In genomic region chr3:18446067-18446793, GRCh38 we compare ENCODE assay signal across 10 cellular contexts. TPM values are rescaled to one million over a fixed set of nuclear protein-coding genes. Genes with fewer than 3 reads are reported as not detected.
A peak's percentile ranks its signal among the peaks of the same experiment; 100 is the strongest.
DNase-seq lines count a peak whose midpoint lies in the region; ATAC-seq and TF ChIP-seq lines count a peak whose summit lies in the region.
"Had no signal": no experiment of that assay in that cellular context is flagged by ENCODE, and none has a peak within 500 bp of the region (broad histone marks: within the 10 kb centered on the region; RNA-seq: fewer than 3 reads in every experiment).

No MANE protein-coding gene starts in this region.

- peaks cover 38% of the 10 kb centered on the region for H3K4me1 Mint-ChIP-seq in T-helper 1 cell treated with Interleukin-12 subunit alpha and Interleukin-12 subunit beta and Interleukin-4 antibody, amounts not matched to agents 30 μg/mL and 1 μg/mL, for 36 hours (ENCODE audit: low read depth)
- peaks cover 13 to 40% of the 10 kb centered on the region in 2 donors for H3K4me1 Mint-ChIP-seq in stimulated activated naive B cell treated with anti-CD40 and anti-IgM and Interleukin-4, amounts not matched to agents 10 μg/mL and 1 μg/mL and 100 μg/mL, for 72 hours

- H3K4me3 Mint-ChIP-seq in T-helper 1 cell treated with Interleukin-12 subunit alpha and Interleukin-12 subunit beta and Interleukin-4 antibody, amounts not matched to agents 30 μg/mL and 1 μg/mL, for 36 hours, result peak overlapping the region; percentile 97
- H3K4me3 Mint-ChIP-seq in stimulated activated naive B cell treated with anti-CD40 and anti-IgM and Interleukin-4, amounts not matched to agents 10 μg/mL and 1 μg/mL and 100 μg/mL, for 72 hours, result peak overlapping the region; percentile 94 to 97

- H3K9me2 ChIP-seq in PC-9 (ENCODE audit: insufficient read depth), result no peaks in the 10 kb centered on the region

- H3K9me3 Mint-ChIP-seq in T-helper 1 cell treated with Interleukin-12 subunit alpha and Interleukin-12 subunit beta and Interleukin-4 antibody, amounts not matched to agents 30 μg/mL and 1 μg/mL, for 36 hours, result peaks cover 24% of the 10 kb centered on the region
- peaks cover 4 to 7% of the 10 kb centered on the region in 2 donors for H3K9me3 Mint-ChIP-seq in stimulated activated naive B cell treated with anti-CD40 and anti-IgM and Interleukin-4, amounts not matched to agents 10 μg/mL and 1 μg/mL and 100 μg/mL, for 72 hours

- CTCF ChIA-PET in PC-9 (lab: Charles Lee), result no interaction called here

- H3K27ac Mint-ChIP-seq in T-helper 1 cell treated with Interleukin-12 subunit alpha and Interleukin-12 subunit beta and Interleukin-4 antibody, amounts not matched to agents 30 μg/mL and 1 μg/mL, for 36 hours, result peak overlapping the region; percentile 96
- H3K27ac Mint-ChIP-seq in stimulated activated naive B cell treated with anti-CD40 and anti-IgM and Interleukin-4, amounts not matched to agents 10 μg/mL and 1 μg/mL and 100 μg/mL, for 72 hours, result peak overlapping the region; percentile 99

- no peak overlapping the region for H3K9ac ChIP-seq in iPS-15b (ENCODE audit: low read depth, low read length)

- DNase-seq in T-helper 1 cell (no peak), PC-9 (no peak), gastrocnemius medialis (no peak)
- DNase-seq in stimulated activated naive B cell treated with anti-CD40 and anti-IgM and Interleukin-4, amounts not matched to agents 10 μg/mL and 1 μg/mL and 100 μg/mL, for 72 hours, result no peak
- DNase-seq: hippocampal formation, NCI-H1105 treated with DMSO at 0.1 percent for 48 hours had no signal

- in situ Hi-C loops in gastrocnemius medialis (cut with MboI; ENCODE audit: low sequenced_read_pairs in 4 of 4), result no loop called here

- no peaks in the 10 kb centered on the region for H3K27me3 ChIP-seq in PC-9 (ENCODE audit: insufficient read depth, low read depth)
- H3K27me3 ChIP-seq in iPS-15b (ENCODE audit: control insufficient read depth, insufficient read depth, low read length), result peaks cover 28% of the 10 kb centered on the region
- peaks cover 26 to 32% (median 26%) of the 10 kb centered on the region in 3 donors for H3K27me3 ChIP-seq in gastrocnemius medialis

- no peaks in the 10 kb centered on the region for H4K20me1 ChIP-seq in PC-9 (ENCODE audit: insufficient read depth)

- peak overlapping the region; percentile 82 for H3K4me2 ChIP-seq in PC-9

- intact Hi-C loops in PC-9 (cut with micrococcal nuclease; ENCODE audit: unreplicated experiment) (no loop called here), gastrocnemius medialis (cut with DNase I; ENCODE audit: low total_unique reads) (no loop called here)

- peaks cover 15% of the 10 kb centered on the region for H3K4me1 ChIP-seq in PC-9 (replicated peaks; ENCODE audit: insufficient read depth)
- peaks cover 7% of the 10 kb centered on the region for H3K4me1 ChIP-seq in iPS-15b (ENCODE audit: control insufficient read depth, insufficient read depth, low read length)
- peaks cover 9 to 22% of the 10 kb centered on the region in 2 donors for H3K4me1 ChIP-seq in gastrocnemius medialis

- no TSS peak for BruUV-seq in PC-9 (replicated peaks; lab: Mats Ljungman, UMichigan)

- POLR2A ChIA-PET in PC-9 (lab: Charles Lee; ENCODE audit: unreplicated experiment), result no interaction called here

- H3K79me2 ChIP-seq in PC-9 (ENCODE audit: low read depth), result no peaks in the 10 kb centered on the region

- H3K27ac ChIP-seq in PC-9, result no peak overlapping the region
- no peak overlapping the region for H3K27ac ChIP-seq in gastrocnemius medialis

- H3K36me3 ChIP-seq in PC-9 (ENCODE audit: low read depth) (no peaks in the 10 kb centered on the region), iPS-15b (ENCODE audit: control insufficient read depth, insufficient read depth, low read length) (no peaks in the 10 kb centered on the region), gastrocnemius medialis (no peaks in the 10 kb centered on the region)

- TF ChIP-seq POLR2A in gastrocnemius medialis (IDR thresholded peaks at IDR 0.05), result no peak

- TF ChIP-seq CTCF in PC-9 (conservative IDR thresholded peaks at IDR 0.05) (no peak), gastrocnemius medialis (IDR thresholded peaks at IDR 0.05 in 4 of 5, conservative IDR thresholded peaks at IDR 0.05 in 1 of 5) (no peak)

- H3F3A ChIP-seq in PC-9 (ENCODE audit: insufficient read depth, low read depth), result no peaks in the 10 kb centered on the region

- H2AFZ ChIP-seq in PC-9, result no peak overlapping the region

- no peak for ATAC-seq in stimulated activated naive B cell treated with anti-CD40 and anti-IgM and Interleukin-4, amounts not matched to agents 10 μg/mL and 1 μg/mL and 100 μg/mL, for 72 hours (replicated peaks)
- ATAC-seq in gastrocnemius medialis, result no peak
- no peak for ATAC-seq in GM18868 (IDR thresholded peaks at IDR 0.05; ENCODE audit: unreplicated experiment)
- ATAC-seq in HG02870 (IDR thresholded peaks at IDR 0.05; ENCODE audit: unreplicated experiment), result no peak

- no peaks in the 10 kb centered on the region for H3K27me3 Mint-ChIP-seq in T-helper 1 cell treated with Interleukin-12 subunit alpha and Interleukin-12 subunit beta and Interleukin-4 antibody, amounts not matched to agents 30 μg/mL and 1 μg/mL, for 36 hours (ENCODE audit: low read depth)
- H3K27me3 Mint-ChIP-seq in stimulated activated naive B cell treated with anti-CD40 and anti-IgM and Interleukin-4, amounts not matched to agents 10 μg/mL and 1 μg/mL and 100 μg/mL, for 72 hours, result no peaks in the 10 kb centered on the region

- H3K9me3 ChIP-seq in PC-9 (ENCODE audit: insufficient read depth, low read depth), result no peaks in the 10 kb centered on the region
- H3K9me3 ChIP-seq in iPS-15b (ENCODE audit: control insufficient read depth, insufficient read depth, low read length), result no peaks in the 10 kb centered on the region
- no peaks in the 10 kb centered on the region for H3K9me3 ChIP-seq in gastrocnemius medialis

- H3K36me3 Mint-ChIP-seq in T-helper 1 cell treated with Interleukin-12 subunit alpha and Interleukin-12 subunit beta and Interleukin-4 antibody, amounts not matched to agents 30 μg/mL and 1 μg/mL, for 36 hours (ENCODE audit: low read depth), result peaks cover 61% of the 10 kb centered on the region
- peaks cover 20 to 43% of the 10 kb centered on the region in 2 donors for H3K36me3 Mint-ChIP-seq in stimulated activated naive B cell treated with anti-CD40 and anti-IgM and Interleukin-4, amounts not matched to agents 10 μg/mL and 1 μg/mL and 100 μg/mL, for 72 hours

- H3K4me3 ChIP-seq in PC-9 (peak overlapping the region; percentile 58; the same call in 1 of the 2 replicates), iPS-15b (ENCODE audit: low read depth, low read length) (peak overlapping the region; percentile 81), gastrocnemius medialis (no peak overlapping the region)

RNA-seq across cellular contexts. Expression of gene SATB1, which starts 21.1 kb away (rescaled TPM):
- 25.4 and 28.7 TPM in 2 replicates for total RNA-seq in PC-9 (2021)
- 10 to 100 TPM; 40.9 to 69.6 (median 41.7) TPM for total RNA-seq in gastrocnemius medialis

Comparison
In these comparisons a context has a peak if more than half of its experiments do, and no peak if none do; other contexts are left out.
1. H3K4me3 ChIP-seq: peak in PC-9 (single experiment) and iPS-15b (single experiment); none in gastrocnemius medialis (0 of 4).